In the genomic region with DNA sequence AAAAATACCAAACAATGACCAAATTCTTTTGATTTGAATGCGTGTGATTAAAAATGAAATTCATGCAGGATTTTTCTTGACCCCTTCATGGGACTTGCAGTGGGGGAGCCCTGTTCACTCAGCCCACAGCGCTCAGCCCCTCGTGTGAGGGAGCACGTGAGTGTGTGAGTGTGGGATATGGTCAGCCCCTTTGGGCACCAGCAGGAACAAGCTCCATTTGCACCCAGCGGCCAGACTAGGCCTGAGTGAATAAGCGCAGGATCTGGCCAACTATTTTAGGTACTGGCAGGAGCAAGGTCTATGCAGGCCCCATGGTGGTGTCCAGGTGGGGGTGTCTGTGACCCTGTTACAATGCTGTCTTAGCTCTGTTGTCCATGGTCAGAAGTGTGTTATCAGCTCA, we compare ENCODE assay signal across 18 cellular contexts.
"Had no signal": no experiment of that assay in that cellular context is flagged by ENCODE, and none has a peak within 500 bp of the region (broad histone marks: within the 10 kb centered on the region; RNA-seq: fewer than 3 reads in every experiment).

No MANE protein-coding gene starts in this region.

- H3K4me1 ChIP-seq: SJSA1 had no signal

- DNase-seq: NCI-H1092, NCI-H1105 treated with DMSO at 0.1 percent for 48 hours, NCI-H1417 treated with DMSO at 0.1 percent for 48 hours, NCI-H146, NCI-H1694 treated with DMSO at 0.1 percent for 48 hours, NCI-H1930, NCI-H2081, NCI-H2107, NCI-H2227 treated with DMSO at 0.1 percent for 48 hours, NCI-H524, NCI-H526 treated with DMSO at 0.1 percent for 48 hours, NCI-H748 treated with DMSO at 0.1 percent for 48 hours, Right ventricle myocardium superior, RPMI8226, SIG-M5 had no signal

- H3K36me3 ChIP-seq: SJSA1 had no signal

- H3K9me3 ChIP-seq: SJSA1 had no signal

- H3K27me3 ChIP-seq: SJSA1 had no signal

- H3K4me3 ChIP-seq: SJSA1, SK-N-MC had no signal

- H3K27ac ChIP-seq: SJSA1, SK-N-MC had no signal

- FAIRE-seq: RCC 7860 had no signal
